In genomic region chr6:12844284-12845223, GRCh38 we compare ENCODE assay signal across 8 cellular contexts.
DNase-seq lines count a peak whose midpoint lies in the region; ATAC-seq and TF ChIP-seq lines count a peak whose summit lies in the region.

No MANE protein-coding gene starts in this region.

- H3K36me3 ChIP-seq in OCI-LY7 (ENCODE audit: insufficient read depth, low read length) = no peaks in the 10 kb centered on the region
- H3K36me3 ChIP-seq in tibial nerve = no peaks in the 10 kb centered on the region

- no peak for ATAC-seq in GM21723 (IDR thresholded peaks at IDR 0.05; ENCODE audit: unreplicated experiment)
- no peak for ATAC-seq in GM21528 (IDR thresholded peaks at IDR 0.05; ENCODE audit: low FRiP score, unreplicated experiment)
- no peak for ATAC-seq in left cardiac atrium

- CTCF ChIA-PET in OCI-LY7 (lab: Charles Lee; ENCODE audit: unreplicated experiment) = no interaction called here

- no peak for TF ChIP-seq POLR2A in tibial nerve (IDR thresholded peaks at IDR 0.05)

- H3K79me2 ChIP-seq in OCI-LY7 (ENCODE audit: insufficient read depth, low read depth, low read length) = no peaks in the 10 kb centered on the region

- intact Hi-C loops in OCI-LY7 (cut with micrococcal nuclease; ENCODE audit: unreplicated experiment) = no loop called here
- intact Hi-C loops in left cardiac atrium (cut with DNase I) = no loop called here

- no peak overlapping the region for H3K4me2 ChIP-seq in OCI-LY7 (ENCODE audit: low read length)

- TF ChIP-seq EP300 in tibial nerve (IDR thresholded peaks at IDR 0.05) = no peak

- no TSS peak for BruUV-seq in OCI-LY7 (replicated peaks; lab: Mats Ljungman, UMichigan)

- in situ Hi-C loops in GM13976 (cut with MboI; ENCODE audit: low sequenced_read_pairs, unreplicated experiment) = no loop called here

- WGBS in tibial nerve, 2 donors = 84 to 85% methylated on average over 11 of the region's 11 CpGs

- H3K4me3 ChIP-seq in OCI-LY7 (ENCODE audit: low read depth, low read length, poor library complexity, severe bottlenecking) (no peak overlapping the region), tibial nerve (no peak overlapping the region)

- H3K9me2 ChIP-seq in OCI-LY7 (ENCODE audit: insufficient read depth, low read length) = no peaks in the 10 kb centered on the region

- H3K27ac ChIP-seq in OCI-LY7 (ENCODE audit: low read depth, low read length, poor library complexity, severe bottlenecking) (no peak overlapping the region), tibial nerve (no peak overlapping the region)

- no peaks in the 10 kb centered on the region for H4K20me1 ChIP-seq in OCI-LY7 (ENCODE audit: insufficient read depth, low read length)

- H2AFZ ChIP-seq in OCI-LY7 (ENCODE audit: low read length) = no peak overlapping the region

- no peaks in the 10 kb centered on the region for H3K27me3 ChIP-seq in tibial nerve

- TF ChIP-seq CTCF in GM13976 (IDR thresholded peaks at IDR 0.05; ENCODE audit: borderline replicate concordance, control extremely low read depth, extremely low read depth, insufficient read depth, missing control alignments) (peak; percentile 20), OCI-LY7 (conservative IDR thresholded peaks at IDR 0.05; ENCODE audit: low read length) (peak; percentile 84), tibial nerve (IDR thresholded peaks at IDR 0.05) (peak in 3 of 5 experiments; percentile 23 to 41 (median 37))

- H3K9me3 ChIP-seq in OCI-LY7 (ENCODE audit: low read length) = no peaks in the 10 kb centered on the region
- H3K9me3 ChIP-seq in tibial nerve = no peaks in the 10 kb centered on the region

- POLR2A ChIA-PET in OCI-LY7 (lab: Charles Lee) = no interaction called here

- H3K4me1 ChIP-seq in OCI-LY7 (ENCODE audit: insufficient read depth, low read length, poor library complexity, severe bottlenecking) (no peaks in the 10 kb centered on the region), tibial nerve (no peaks in the 10 kb centered on the region)

- DNase-seq in AG08396 (ENCODE audit: low spot score) (peak; percentile 7), GM13976 (ENCODE audit: low spot score) (peak; percentile 29), OCI-LY7 (ENCODE audit: low spot score) (peak; percentile 27), fibroblast of gingiva (ENCODE audit: low read depth) (peak; percentile 23), tibial nerve (ENCODE audit: low spot score in 2 of 2) (no peak), left cardiac atrium (no peak)

Comparison
In these comparisons a context has a peak if more than half of its experiments do, and no peak if none do; other contexts are left out.
1. DNase-seq: peak in AG08396 (single experiment), GM13976 (single experiment), OCI-LY7 (single experiment) and fibroblast of gingiva (single experiment); none in tibial nerve (0 of 2) and left cardiac atrium (single experiment).
2. CTCF ChIP-seq: peak in every context shown above with its lines; median percentile 84 in OCI-LY7; 37 in tibial nerve; 20 in GM13976.